In genomic region chr6:151038616-151039015, GRCh38 we compare ENCODE assay signal across 23 cellular contexts.
DNase-seq lines count a peak whose midpoint lies in the region; ATAC-seq, FAIRE-seq and TF ChIP-seq lines count a peak whose summit lies in the region.
"Had no signal": no experiment of that assay in that cellular context is flagged by ENCODE, and none has a peak within 500 bp of the region (broad histone marks: within the 10 kb centered on the region; RNA-seq: fewer than 3 reads in every experiment).

No MANE protein-coding gene starts in this region.

- H3F3A ChIP-seq in SK-N-SH (replicated peaks; ENCODE audit: insufficient read depth) (peaks cover 50% of the 10 kb centered on the region), PC-9 (ENCODE audit: insufficient read depth, low read depth) (peaks cover 46% of the 10 kb centered on the region)

- H3K4me1 ChIP-seq in SK-N-SH (ENCODE audit: control insufficient read depth in 1 of 2, insufficient read depth in 2 of 2, low read depth in 1 of 2, low read length in 1 of 2) (peaks cover 0 to 18% of the 10 kb centered on the region in 2 experiments; a peak in 2 of 4 replicates), PC-9 (replicated peaks; ENCODE audit: insufficient read depth) (peaks cover 70% of the 10 kb centered on the region), endothelial cell of umbilical vein (ENCODE audit: control insufficient read depth, extremely low read depth, insufficient read depth, low read length) (peaks cover 57% of the 10 kb centered on the region), trophoblast cell (ENCODE audit: control insufficient read depth in 1 of 2, insufficient read depth in 2 of 2, low read length in 2 of 2) (peaks cover 3 to 4% of the 10 kb centered on the region in 2 experiments)
- H3K4me1 ChIP-seq: psoas muscle had no signal

- peak overlapping the region; percentile 17 for H3K14ac ChIP-seq in trophoblast cell (ENCODE audit: low read length)

- H3K9me1 ChIP-seq in endothelial cell of umbilical vein (replicated peaks; ENCODE audit: control insufficient read depth, extremely low read depth, insufficient read depth, low read length) = no peaks in the 10 kb centered on the region

- H3K9me3 ChIP-seq in SK-N-SH (no peaks in the 10 kb centered on the region), PC-9 (ENCODE audit: insufficient read depth, low read depth) (no peaks in the 10 kb centered on the region), endothelial cell of umbilical vein (replicated peaks; ENCODE audit: control insufficient read depth, insufficient read depth, low read length) (no peaks in the 10 kb centered on the region), trophoblast cell (ENCODE audit: insufficient read depth, low read depth, low read length) (peaks cover 2% of the 10 kb centered on the region)
- H3K9me3 ChIP-seq: mucosa of descending colon, psoas muscle had no signal

- H4K8ac ChIP-seq in trophoblast cell (ENCODE audit: low read depth, low read length) = no peak overlapping the region

- TF ChIP-seq POLR2A in endothelial cell of umbilical vein (IDR thresholded peaks at IDR 0.05; ENCODE audit: low read depth, low read length) = no peak

- CTCF ChIA-PET in SK-N-SH (lab: Yijun Ruan, JAX) = interaction anchor here (1.1 to 1.9 kb wide), 3 partner anchors 24 to 296 kb away, joined by 3 to 7 read pairs (median 4); no protein-coding TSS in a partner anchor
- CTCF ChIA-PET in PC-9 (lab: Charles Lee) = no interaction called here
- CTCF ChIA-PET in endothelial cell of umbilical vein (lab: Charles Lee) = no interaction called here

- TF ChIP-seq CTCF in SK-N-SH (IDR thresholded peaks at IDR 0.05) = no peak
- TF ChIP-seq CTCF in PC-9 (conservative IDR thresholded peaks at IDR 0.05) = no peak
- TF ChIP-seq CTCF in endothelial cell of umbilical vein (IDR thresholded peaks at IDR 0.05; ENCODE audit: extremely low read depth in 1 of 2, insufficient read depth in 1 of 2, low read depth in 1 of 2, low read length in 2 of 2) = no peak

- H3K23ac ChIP-seq in trophoblast cell (ENCODE audit: low read length) = no peak overlapping the region

- intact Hi-C loops in PC-9 (cut with micrococcal nuclease; ENCODE audit: unreplicated experiment) = no loop called here
- intact Hi-C loops in endothelial cell of umbilical vein (cut with micrococcal nuclease) = no loop called here

- H4K12ac ChIP-seq in trophoblast cell (ENCODE audit: low read depth, low read length) = no peak overlapping the region

- H2BK5ac ChIP-seq in trophoblast cell (ENCODE audit: low read depth, low read length, poor library complexity) = no peak overlapping the region

- POLR2A ChIA-PET in SK-N-SH (lab: Yijun Ruan, JAX) = no interaction called here
- POLR2A ChIA-PET in PC-9 (lab: Charles Lee; ENCODE audit: unreplicated experiment) = no interaction called here
- POLR2A ChIA-PET in endothelial cell of umbilical vein (lab: Charles Lee) = no interaction called here

- ATAC-seq in SK-N-SH treated with all-trans-retinoic acid at 6 μM for 48 hours (no peak), HG03432 (IDR thresholded peaks at IDR 0.05; ENCODE audit: unreplicated experiment) (no peak), GM18520 (IDR thresholded peaks at IDR 0.05; ENCODE audit: unreplicated experiment) (no peak)
- ATAC-seq: mucosa of descending colon, psoas muscle had no signal

- no peak for FAIRE-seq in endothelial cell of umbilical vein (lab: Jason Lieb, UNC)
- FAIRE-seq: colon, kidney had no signal

- H2AFZ ChIP-seq in SK-N-SH (ENCODE audit: low read depth) (no peak overlapping the region), PC-9 (no peak overlapping the region), endothelial cell of umbilical vein (ENCODE audit: low read depth, low read length) (no peak overlapping the region), trophoblast cell (ENCODE audit: insufficient read depth, low read length, poor library complexity) (no peak overlapping the region)
- H2AFZ ChIP-seq: GM23248 had no signal

- peak overlapping the region; percentile 4 for H4K91ac ChIP-seq in trophoblast cell (ENCODE audit: low read depth, low read length)

- H3K4me2 ChIP-seq in SK-N-SH (no peak overlapping the region), PC-9 (no peak overlapping the region), endothelial cell of umbilical vein (ENCODE audit: insufficient read depth, low read length) (no peak overlapping the region), trophoblast cell (ENCODE audit: low read length) (no peak overlapping the region)

- H3K36me3 ChIP-seq in SK-N-SH (replicated peaks in 1 of 2; ENCODE audit: control insufficient read depth in 1 of 2, insufficient read depth in 2 of 2, low read length in 1 of 2) (peaks cover 18 to 24% of the 10 kb centered on the region in 2 experiments), PC-9 (ENCODE audit: low read depth) (peaks cover 34% of the 10 kb centered on the region), endothelial cell of umbilical vein (ENCODE audit: control insufficient read depth in 2 of 2, extremely low read depth in 1 of 2, insufficient read depth in 2 of 2, low read length in 2 of 2) (peaks cover 2 to 4% of the 10 kb centered on the region in 2 experiments), trophoblast cell (ENCODE audit: control insufficient read depth in 1 of 2, insufficient read depth in 2 of 2, low read length in 2 of 2) (peaks cover 6 to 10% of the 10 kb centered on the region in 2 experiments)

- H3K9ac ChIP-seq in SK-N-SH = peak overlapping the region; percentile 71; the same call in 1 of the 2 replicates
- no peak overlapping the region for H3K9ac ChIP-seq in endothelial cell of umbilical vein (replicated peaks; ENCODE audit: extremely low read depth, insufficient read depth, low read length)
- H3K9ac ChIP-seq in trophoblast cell (ENCODE audit: low read length) = no peak overlapping the region
- H3K9ac ChIP-seq: GM23248 had no signal

- peak overlapping the region; percentile 57 for H2BK120ac ChIP-seq in trophoblast cell (ENCODE audit: insufficient read depth, low read length, poor library complexity)

- TF ChIP-seq RAD21 in SK-N-SH (IDR thresholded peaks at IDR 0.05; ENCODE audit: low read length) = no peak

- H3K4me3 ChIP-seq in SK-N-SH (ENCODE audit: low read depth in 2 of 2, low read length in 1 of 2) = no peak overlapping the region
- no peak overlapping the region for H3K4me3 ChIP-seq in PC-9
- no peak overlapping the region for H3K4me3 ChIP-seq in endothelial cell of umbilical vein (replicated peaks in 1 of 3; ENCODE audit: insufficient read depth in 1 of 3, low read depth in 1 of 3, low read length in 3 of 3)
- H3K4me3 ChIP-seq in trophoblast cell (ENCODE audit: low read depth, low read length) = no peak overlapping the region
- H3K4me3 ChIP-seq: GM23248, mucosa of descending colon, psoas muscle had no signal

- dilution Hi-C loops in endothelial cell of umbilical vein (cut with MboI; ENCODE audit: extremely low pct_ligation_motif_present, low sequenced_read_pairs) = no loop called here

- no TSS peak for BruUV-seq in PC-9 (replicated peaks; lab: Mats Ljungman, UMichigan)
- BruUV-seq in endothelial cell of umbilical vein (replicated peaks; lab: Mats Ljungman, UMichigan) = no TSS peak

- peaks cover 8% of the 10 kb centered on the region for H3K79me1 ChIP-seq in trophoblast cell (ENCODE audit: low read length)

- H3K27me3 ChIP-seq in SK-N-SH (ENCODE audit: insufficient read depth) (no peaks in the 10 kb centered on the region), PC-9 (ENCODE audit: insufficient read depth, low read depth) (no peaks in the 10 kb centered on the region), endothelial cell of umbilical vein (ENCODE audit: control insufficient read depth in 2 of 2, insufficient read depth in 2 of 2, low read length in 2 of 2) (no peaks in the 10 kb centered on the region), trophoblast cell (ENCODE audit: insufficient read depth, low read length) (no peaks in the 10 kb centered on the region)

- H3K18ac ChIP-seq in trophoblast cell (ENCODE audit: low read length) = no peak overlapping the region

- peaks cover 14% of the 10 kb centered on the region; the same call in 1 of the 2 replicates for H3K79me2 ChIP-seq in SK-N-SH (ENCODE audit: insufficient read depth)
- H3K79me2 ChIP-seq in PC-9 (ENCODE audit: low read depth) = no peaks in the 10 kb centered on the region; the same call in 1 of the 2 replicates
- peaks cover 10% of the 10 kb centered on the region for H3K79me2 ChIP-seq in endothelial cell of umbilical vein (ENCODE audit: control insufficient read depth, insufficient read depth, low read length)
- no peaks in the 10 kb centered on the region for H3K79me2 ChIP-seq in trophoblast cell (ENCODE audit: control insufficient read depth, insufficient read depth, low read length, poor library complexity)

- H4K20me1 ChIP-seq in SK-N-SH (ENCODE audit: insufficient read depth) = no peaks in the 10 kb centered on the region
- H4K20me1 ChIP-seq in PC-9 (ENCODE audit: insufficient read depth) = no peaks in the 10 kb centered on the region
- H4K20me1 ChIP-seq in endothelial cell of umbilical vein (replicated peaks; ENCODE audit: control insufficient read depth, extremely low read depth, insufficient read depth, low read length) = no peaks in the 10 kb centered on the region

- 95% methylated on average over 7 of the region's 7 CpGs for WGBS in SK-N-SH (ENCODE audit: low lambda C conversion rate)
- WGBS in trophoblast cell (ENCODE audit: extremely low coverage, insufficient coverage, insufficient read length) = no CpG with 5 or more reads among the region's 7 CpGs

- H3K9me2 ChIP-seq in SK-N-SH (no peaks in the 10 kb centered on the region), PC-9 (ENCODE audit: insufficient read depth) (no peaks in the 10 kb centered on the region)

- H2BK12ac ChIP-seq in trophoblast cell (ENCODE audit: low read length) = no peak overlapping the region

- DNase-seq in SK-N-SH (no peak), PC-9 (no peak), endothelial cell of umbilical vein (ENCODE audit: low read depth, low spot score) (no peak), trophoblast cell (no peak), GOT3 (lab: John Stamatoyannopoulos, UW) (no peak)
- DNase-seq: activated effector memory CD4-positive, alpha-beta T cell treated with Interleukin-2 at 50 U/mL for 16 hours; AML-193; CD8-positive, alpha-beta memory T cell; DMS153; endodermal cell; GM23248; kidney; mucosa of descending colon; NCI-H187; NCI-H2227 treated with DMSO at 0.1 percent for 48 hours; psoas muscle had no signal

- TF ChIP-seq EP300 in SK-N-SH (IDR thresholded peaks at IDR 0.05; ENCODE audit: borderline replicate concordance in 1 of 2, low read depth in 1 of 2, low read length in 1 of 2) = no peak

- H3K27ac ChIP-seq in SK-N-SH (ENCODE audit: low read depth in 2 of 2, low read length in 1 of 2) (peak overlapping the region in 1 of 2 experiments; percentile 96; a peak in 1 of 4 replicates), PC-9 (peak overlapping the region; percentile 95), endothelial cell of umbilical vein (ENCODE audit: insufficient read depth, low read depth, low read length) (peak overlapping the region; percentile 100), trophoblast cell (ENCODE audit: low read depth, low read length) (no peak overlapping the region)
- H3K27ac ChIP-seq: 22Rv1, psoas muscle, RWPE1, VCaP had no signal

- H2AK5ac ChIP-seq in trophoblast cell (ENCODE audit: low read length) = peak overlapping the region; percentile 53

- no peak overlapping the region for H3K4ac ChIP-seq in trophoblast cell (ENCODE audit: low read depth, low read length)

TF ChIP-seq in SK-N-SH, 30 proteins besides CTCF, POLR2A, EP300 and RAD21:
- TF ChIP-seq GATA2 (CRISPR knock-in tag; IDR thresholded peaks at IDR 0.05) = no peak

TF ChIP-seq in endothelial cell of umbilical vein, 7 proteins besides CTCF, POLR2A, EP300 and RAD21 (continues in another document):
- no peak for TF ChIP-seq POLR2AphosphoS5 (IDR thresholded peaks at IDR 0.05; ENCODE audit: insufficient read depth, low read depth, low read length)
